In the genomic region with DNA sequence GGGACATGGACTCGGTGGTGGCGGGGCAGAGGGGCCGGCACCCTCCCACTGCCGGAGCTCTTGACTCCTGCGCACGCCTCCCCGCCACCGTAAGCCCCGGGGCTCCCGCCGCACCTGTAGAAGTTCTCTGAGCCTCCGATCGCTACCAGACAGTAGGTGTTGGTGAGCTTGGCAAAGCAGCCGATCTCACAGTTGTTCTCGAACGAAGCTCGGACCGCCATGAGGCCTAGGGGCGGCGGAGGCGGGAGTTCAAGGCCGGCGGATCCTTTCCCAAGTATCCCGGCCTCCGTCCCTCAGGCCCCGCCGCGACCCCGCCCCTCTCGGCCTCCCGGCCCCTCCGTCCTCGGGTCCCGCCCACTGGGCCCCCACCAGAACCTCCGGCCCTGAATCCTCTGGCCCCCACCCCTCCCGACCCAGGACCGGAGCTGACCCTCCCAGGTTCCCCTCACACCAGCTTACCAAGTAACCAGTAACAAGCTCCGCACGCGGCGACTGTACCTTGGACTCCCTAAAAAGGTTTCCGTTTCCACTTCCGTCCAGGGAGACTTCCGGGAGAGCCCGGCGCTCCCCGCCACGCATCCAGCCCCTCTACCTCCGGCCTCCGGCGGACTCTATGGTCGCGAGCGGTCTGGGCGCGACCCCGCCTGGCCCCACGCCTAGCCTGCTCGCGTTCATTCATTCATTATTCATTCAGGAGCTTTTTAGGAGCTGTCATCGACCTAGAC, we compare ENCODE assay signal across 8 cellular contexts.
DNase-seq lines count a peak whose midpoint lies in the region; ATAC-seq lines count a peak whose summit lies in the region.

A gene (minus strand): TSS at position 506 of the 725 bp plus-strand sequence. CDS start 285 bp downstream, at position 221.

- peak within 1 kb of the TSS; percentile 83 for H3K4me3 Mint-ChIP-seq in central memory CD8-positive, alpha-beta T cell

- DNase-seq in NCI-H1436 (lab: John Stamatoyannopoulos, UW) = peak; percentile 79
- no peak for DNase-seq in NCI-H1436 treated with DMSO at 0.1 percent for 48 hours (lab: John Stamatoyannopoulos, UW)
- peak; percentile 93 for DNase-seq in NCI-H345 (lab: John Stamatoyannopoulos, UW)
- peak; percentile 50 to 66 (median 64) for DNase-seq in activated CD4-positive, CD25-positive, alpha-beta regulatory T cell (lab: John Stamatoyannopoulos, UW)
- peak; percentile 47 to 48 for DNase-seq in central memory CD8-positive, alpha-beta T cell (ENCODE audit: low spot score in 2 of 2)
- DNase-seq in islet precursor cell = peak; percentile 95
- DNase-seq in stimulated activated CD4-positive, alpha-beta T cell treated with anti-CD3 and anti-CD28 coated beads, Interleukin-12 subunit alpha, Interleukin-12 subunit beta, amount 100 ng/mL, for 48 hours (ENCODE audit: low read depth in 2 of 3, low spot score in 1 of 3) = peak; percentile 67 to 75 (median 74)

- peak within 1 kb of the TSS; percentile 87 for H3K27ac Mint-ChIP-seq in central memory CD8-positive, alpha-beta T cell (ENCODE audit: low read depth)

- H3K36me3 Mint-ChIP-seq in central memory CD8-positive, alpha-beta T cell (ENCODE audit: insufficient read depth) = peaks cover 13% of the 10 kb centered on the region

- H3K9me3 Mint-ChIP-seq in central memory CD8-positive, alpha-beta T cell = no peaks in the 10 kb centered on the region

- peaks cover 25% of the 10 kb centered on the region for H3K4me1 Mint-ChIP-seq in central memory CD8-positive, alpha-beta T cell

- no peaks in the 10 kb centered on the region for H3K27me3 Mint-ChIP-seq in central memory CD8-positive, alpha-beta T cell

- peak; percentile 62 for ATAC-seq in HG03064 (IDR thresholded peaks at IDR 0.05; ENCODE audit: low read depth, unreplicated experiment)
- peak; percentile 73 for ATAC-seq in central memory CD8-positive, alpha-beta T cell (replicated peaks; ENCODE audit: extremely low read depth, poor library complexity, severe bottlenecking)
